2 cellular contexts compared by ENCODE assay signal in genomic region chr7:56605146-56605545, GRCh38.
TF ChIP-seq lines count a peak whose summit lies in the region.

No MANE protein-coding gene starts in this region.

TF ChIP-seq in SK-N-SH, 30 proteins besides CTCF, POLR2A, EP300 and RAD21 (continued from another document):
- TF ChIP-seq REST (IDR thresholded peaks at IDR 0.05; ENCODE audit: low read depth, low read length) (no peak), FOXJ3 (CRISPR knock-in tag; IDR thresholded peaks at IDR 0.05) (no peak), RXRA (IDR thresholded peaks at IDR 0.05; ENCODE audit: borderline replicate concordance, low read depth) (no peak), ELF1 (IDR thresholded peaks at IDR 0.05) (no peak), CHD2 (IDR thresholded peaks at IDR 0.05; ENCODE audit: low read length, partially characterized antibody) (no peak), MEF2A (IDR thresholded peaks at IDR 0.05; ENCODE audit: borderline replicate concordance, low read depth) (no peak), POLR2AphosphoS5 (IDR thresholded peaks at IDR 0.05; ENCODE audit: low read depth, low read length) (no peak), FOSL2 (IDR thresholded peaks at IDR 0.05; ENCODE audit: borderline replicate concordance, low read depth) (no peak)

TF ChIP-seq in SK-N-SH treated with all-trans-retinoic acid at 6 μM for 48 hours, 23 proteins besides CTCF, POLR2A, EP300 and RAD21 (continued from another document):
- TF ChIP-seq CREB5 (CRISPR knock-in tag; IDR thresholded peaks at IDR 0.05; ENCODE audit: low read depth): no peak
- TF ChIP-seq ZNF565 (CRISPR knock-in tag; conservative IDR thresholded peaks at IDR 0.05; ENCODE audit: low read depth): no peak
- TF ChIP-seq TSHZ2 (CRISPR knock-in tag; IDR thresholded peaks at IDR 0.05): no peak
- no peak for TF ChIP-seq ZFP30 (CRISPR knock-in tag; IDR thresholded peaks at IDR 0.05)
- no peak for TF ChIP-seq ZNF70 (CRISPR knock-in tag; IDR thresholded peaks at IDR 0.05)
- no peak for TF ChIP-seq TOX (CRISPR knock-in tag; IDR thresholded peaks at IDR 0.05; ENCODE audit: borderline replicate concordance)
- no peak for TF ChIP-seq PATZ1 (CRISPR knock-in tag; IDR thresholded peaks at IDR 0.05; ENCODE audit: borderline replicate concordance)
- TF ChIP-seq GLIS3 (CRISPR knock-in tag; IDR thresholded peaks at IDR 0.05): no peak
- no peak for TF ChIP-seq ZNF8 (CRISPR knock-in tag; IDR thresholded peaks at IDR 0.05)
- TF ChIP-seq ZFP3 (CRISPR knock-in tag; IDR thresholded peaks at IDR 0.05): no peak
- TF ChIP-seq CSRNP3 (CRISPR knock-in tag; IDR thresholded peaks at IDR 0.05): no peak
- TF ChIP-seq TCF4 (CRISPR knock-in tag; IDR thresholded peaks at IDR 0.05; ENCODE audit: borderline replicate concordance): no peak
- no peak for TF ChIP-seq SNAI2 (CRISPR knock-in tag; IDR thresholded peaks at IDR 0.05)
